17 cellular contexts compared by ENCODE assay signal in genomic region chr12:16610006-16610520, GRCh38. TPM values are rescaled to one million over a fixed set of nuclear protein-coding genes. Genes with fewer than 3 reads are reported as not detected.
A peak's percentile ranks its signal among the peaks of the same experiment; 100 is the strongest.
DNase-seq lines count a peak whose midpoint lies in the region; ATAC-seq and TF ChIP-seq lines count a peak whose summit lies in the region.
"Had no signal": no experiment of that assay in that cellular context is flagged by ENCODE, and none has a peak within 500 bp of the region (broad histone marks: within the 10 kb centered on the region; RNA-seq: fewer than 3 reads in every experiment).

No MANE protein-coding gene starts in this region.

- no peaks in the 10 kb centered on the region for H3K9me3 ChIP-seq in HUES64 (ENCODE audit: insufficient read depth, low read depth, low read length)
- H3K9me3 ChIP-seq in left lung, result no peaks in the 10 kb centered on the region
- H3K9me3 ChIP-seq in thymus (ENCODE audit: control insufficient read depth), result no peaks in the 10 kb centered on the region
- H3K9me3 ChIP-seq in psoas muscle, result no peaks in the 10 kb centered on the region
- H3K9me3 ChIP-seq: neutrophil, SJSA1 had no signal

- H3K27me3 ChIP-seq in HUES64 (ENCODE audit: insufficient read depth, low read length), result peaks cover 52% of the 10 kb centered on the region
- peaks cover 11 to 62% of the 10 kb centered on the region in 2 donors for H3K27me3 ChIP-seq in left lung
- H3K27me3 ChIP-seq in thymus (ENCODE audit: control insufficient read depth, insufficient read depth), result peaks cover 8% of the 10 kb centered on the region
- H3K27me3 ChIP-seq in psoas muscle (ENCODE audit: insufficient read depth in 3 of 3, low read length in 2 of 3), result peaks cover 0 to 30% (median 2%) of the 10 kb centered on the region in 3 donors
- H3K27me3 ChIP-seq: SJSA1 had no signal

- H3K4me3 ChIP-seq in HUES64 (ENCODE audit: low read length) (peak overlapping the region; percentile 29; the same call in 1 of the 2 replicates), left lung (peak overlapping the region in 1 of 2 donors; percentile 1), thymus (ENCODE audit: low read length) (no peak overlapping the region), foreskin fibroblast (ENCODE audit: low read depth in 1 of 2, low read length in 2 of 2) (no peak overlapping the region), psoas muscle (no peak overlapping the region)
- H3K4me3 ChIP-seq: SJSA1 had no signal

- H3K27ac ChIP-seq in HUES64 (ENCODE audit: low read depth, low read length) (no peak overlapping the region), left lung (peak overlapping the region; percentile 67 to 88), thymus (ENCODE audit: low read depth) (peak overlapping the region; percentile 42), psoas muscle (no peak overlapping the region)
- H3K27ac ChIP-seq: cardiac muscle cell, neutrophil, SJSA1 had no signal

- H3K4me1 ChIP-seq in HUES64 (ENCODE audit: insufficient read depth, low read length) (peaks cover 58% of the 10 kb centered on the region), left lung (no peaks in the 10 kb centered on the region), thymus (ENCODE audit: control insufficient read depth, insufficient read depth, low read length) (no peaks in the 10 kb centered on the region), psoas muscle (no peaks in the 10 kb centered on the region)
- H3K4me1 ChIP-seq: SJSA1 had no signal

- H3K9ac ChIP-seq in HUES64 (ENCODE audit: low read depth, low read length), result no peak overlapping the region

- peak; percentile 12 for DNase-seq in SK-N-DZ (ENCODE audit: low spot score)
- DNase-seq in left lung, result no peak
- no peak for DNase-seq in foreskin fibroblast
- no peak for DNase-seq in NCI-H2171 (lab: John Stamatoyannopoulos, UW)
- DNase-seq in psoas muscle, result no peak
- no peak for DNase-seq in HUDEP-2 (lab: John Stamatoyannopoulos, UW; ENCODE audit: unreplicated experiment in 76 of 76)
- DNase-seq: activated B cell treated with CpG ODN at 0.5 μM for 24 hours; activated T-cell treated with anti-CD3 and anti-CD28 coated beads, Interleukin-2, amount 50 U/mL, for 4 hours; H7; IMR-90; stimulated activated naive CD4-positive, alpha-beta T cell treated with Interleukin-2 at 50 U/mL for 16 hours had no signal

- 51% methylated on average over 6 of the region's 6 CpGs for WGBS in HUES64
- WGBS in thymus, result 11% methylated on average over 6 of the region's 6 CpGs
- WGBS in psoas muscle, 3 donors, result 32 to 47% (median 35%) methylated on average over 6 of the region's 6 CpGs

- ATAC-seq in left lung, result no peak
- ATAC-seq in psoas muscle, result no peak
- ATAC-seq: activated T-cell treated with anti-CD3 and anti-CD28 coated beads, Interleukin-2, amount 50 U/mL, for 4 hours had no signal

- TF ChIP-seq CTCF in left lung (IDR thresholded peaks at IDR 0.05), result no peak
- no peak for TF ChIP-seq CTCF in foreskin fibroblast (IDR thresholded peaks at IDR 0.05; ENCODE audit: low read depth, low read length)
- no peak for TF ChIP-seq CTCF in psoas muscle (IDR thresholded peaks at IDR 0.05)

- H3K36me3 ChIP-seq in HUES64 (ENCODE audit: insufficient read depth, low read length) (no peaks in the 10 kb centered on the region), left lung (no peaks in the 10 kb centered on the region), thymus (ENCODE audit: control insufficient read depth, insufficient read depth) (no peaks in the 10 kb centered on the region), psoas muscle (ENCODE audit: insufficient read depth in 1 of 2, low read depth in 1 of 2) (no peaks in the 10 kb centered on the region)
- H3K36me3 ChIP-seq: cardiac muscle cell, neutrophil, SJSA1 had no signal

- intact Hi-C loops in left lung (cut with DNase I) (no loop called here), psoas muscle (cut with DNase I) (no loop called here)

RNA-seq across cellular contexts. Expression of gene LMO3, which starts 4.1 kb away (rescaled TPM):
- 4.1 TPM for polyA plus RNA-seq in HUES64 (2013, experiment 1 of 2)
- polyA plus RNA-seq in HUES64 (2013, experiment 2 of 2), result 7.5 TPM
- 8.3 and 9.6 TPM in 2 replicates for polyA plus RNA-seq in SK-N-DZ (2014; cell fraction: cytosol; rRNA removed)
- polyA plus RNA-seq in SK-N-DZ (2014; cell fraction: nucleus; rRNA removed), result 9.3 and 12.6 TPM in 2 replicates
- total RNA-seq in left lung (100 to 1,000 TPM; 172 to 228 TPM), psoas muscle (1 to 10 TPM in 2 of 4 donors, under 1 TPM in 2; 0.10 to 2.8 (median 1.3) TPM)
- polyA plus RNA-seq in thymus (61.9 TPM), psoas muscle (1 to 10 TPM in 1 of 3 donors, under 1 TPM in 2; 0.17 to 1.4 (median 0.51) TPM)
- total RNA-seq: activated B cell treated with CpG ODN at 0.5 μM for 24 hours, epithelial cell of proximal tubule, SJSA1 had no signal

Comparison
In these comparisons a context has a peak if more than half of its experiments do, and no peak if none do; other contexts are left out.
1. H3K27ac ChIP-seq: peak in left lung (2 of 2) and thymus (single experiment); none in HUES64 (single experiment) and psoas muscle (single experiment).
2. RNA of gene LMO3, which starts 4.1 kb away (total RNA-seq): 172 to 228 TPM in left lung; 0.10 to 2.8 TPM in psoas muscle; every median in the first group is over 10 times any median in the second.